In the genomic region with DNA sequence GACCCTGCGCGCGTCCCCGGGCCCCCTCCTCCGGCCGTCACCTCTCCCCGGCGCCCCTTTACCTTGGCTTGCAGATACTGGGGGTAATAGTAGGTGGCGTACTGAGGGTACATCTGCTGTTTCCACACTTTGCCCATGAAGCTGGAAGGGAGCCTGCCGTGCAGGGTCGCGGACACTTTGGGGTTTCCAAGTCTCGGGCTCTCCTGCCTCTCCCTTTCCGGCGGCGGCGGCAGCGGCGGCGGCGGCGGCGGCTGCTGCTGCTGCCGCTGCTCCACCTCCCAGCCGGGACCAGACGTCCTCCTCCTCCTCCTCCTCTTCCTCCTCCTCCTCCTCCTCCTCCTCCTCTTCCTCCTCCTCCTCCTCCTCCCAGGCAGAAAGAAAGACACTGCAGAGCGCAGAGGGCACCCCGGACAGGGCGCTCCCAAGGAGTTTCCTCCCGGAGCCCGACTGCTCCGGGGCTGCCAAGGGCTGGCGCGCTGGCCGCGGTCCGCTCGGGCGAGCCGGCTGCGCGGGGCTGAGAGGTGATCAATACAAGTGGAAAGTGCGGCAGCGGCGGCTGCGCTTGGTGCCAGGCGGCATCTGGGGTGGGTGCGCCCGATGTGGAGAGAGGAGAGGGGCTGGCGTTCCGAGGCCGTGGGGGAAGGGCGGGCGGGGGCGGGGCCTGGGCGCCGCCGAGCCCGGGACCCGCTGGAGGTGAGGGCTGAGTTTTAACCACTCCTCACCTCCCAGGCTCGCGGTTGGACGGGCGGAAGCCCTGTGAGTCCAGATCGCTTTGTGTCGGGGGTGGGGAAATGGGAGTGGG, we compare ENCODE assay signal across 8 cellular contexts. TPM values are rescaled to one million over a fixed set of nuclear protein-coding genes. Genes with fewer than 3 reads are reported as not detected.
DNase-seq lines count a peak whose midpoint lies in the region; ATAC-seq lines count a peak whose summit lies in the region.

A gene with protein sequence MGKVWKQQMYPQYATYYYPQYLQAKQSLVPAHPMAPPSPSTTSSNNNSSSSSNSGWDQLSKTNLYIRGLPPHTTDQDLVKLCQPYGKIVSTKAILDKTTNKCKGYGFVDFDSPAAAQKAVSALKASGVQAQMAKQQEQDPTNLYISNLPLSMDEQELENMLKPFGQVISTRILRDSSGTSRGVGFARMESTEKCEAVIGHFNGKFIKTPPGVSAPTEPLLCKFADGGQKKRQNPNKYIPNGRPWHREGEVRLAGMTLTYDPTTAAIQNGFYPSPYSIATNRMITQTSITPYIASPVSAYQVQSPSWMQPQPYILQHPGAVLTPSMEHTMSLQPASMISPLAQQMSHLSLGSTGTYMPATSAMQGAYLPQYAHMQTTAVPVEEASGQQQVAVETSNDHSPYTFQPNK (minus strand): TSS at position 581 of the 802 bp plus-strand sequence. CDS start 444 bp downstream, at position 137.

- peak within 1 kb of the TSS; percentile 96 for H3K27ac Mint-ChIP-seq in activated naive CD8-positive, alpha-beta T cell treated with anti-CD3 and anti-CD28 coated beads, Interleukin-2, amount 10 ng/mL, durations not matched to agents 7 days and 5 days

- H3K36me3 Mint-ChIP-seq in activated naive CD8-positive, alpha-beta T cell treated with anti-CD3 and anti-CD28 coated beads, Interleukin-2, amount 10 ng/mL, durations not matched to agents 7 days and 5 days = peaks cover 1% of the 10 kb centered on the region

- H3K4me1 Mint-ChIP-seq in activated naive CD8-positive, alpha-beta T cell treated with anti-CD3 and anti-CD28 coated beads, Interleukin-2, amount 10 ng/mL, durations not matched to agents 7 days and 5 days = peaks cover 27% of the 10 kb centered on the region

- DNase-seq in DMS53 (lab: John Stamatoyannopoulos, UW) = peak; percentile 85
- peak; percentile 8 for DNase-seq in HS-5 (ENCODE audit: low read depth)
- DNase-seq in SKM-1 (lab: John Stamatoyannopoulos, UW; ENCODE audit: unreplicated experiment) = peak; percentile 35
- DNase-seq in activated naive CD8-positive, alpha-beta T cell treated with anti-CD3 and anti-CD28 coated beads, Interleukin-2, amount 10 ng/mL, durations not matched to agents 7 days and 5 days = peak; percentile 73
- DNase-seq in Right ventricle myocardium superior = peak; percentile 79
- peak in 8 of 10 donors; percentile 16 to 89 (median 36) for DNase-seq in posterior cingulate gyrus
- DNase-seq in ureter (ENCODE audit: low spot score) = peak; percentile 65

- intact Hi-C loops in Right ventricle myocardium superior (cut with DNase I) = loop anchor here (5.0 kb wide), 1 partner anchor 86 kb away; no protein-coding TSS in a partner anchor
- intact Hi-C loops in posterior cingulate gyrus (cut with DNase I) = no loop called here

- H3K4me3 Mint-ChIP-seq in activated naive CD8-positive, alpha-beta T cell treated with anti-CD3 and anti-CD28 coated beads, Interleukin-2, amount 10 ng/mL, durations not matched to agents 7 days and 5 days = peak within 1 kb of the TSS; percentile 93

- peak; percentile 41 for ATAC-seq in activated naive CD8-positive, alpha-beta T cell treated with anti-CD3 and anti-CD28 coated beads, Interleukin-2, amount 10 ng/mL, durations not matched to agents 7 days and 5 days (ENCODE audit: low read depth)
- ATAC-seq in Right ventricle myocardium superior (ENCODE audit: poor library complexity) (peak; percentile 76), HG02852 (IDR thresholded peaks at IDR 0.05; ENCODE audit: unreplicated experiment) (no peak)

- peaks cover 9% of the 10 kb centered on the region for H3K27me3 Mint-ChIP-seq in activated naive CD8-positive, alpha-beta T cell treated with anti-CD3 and anti-CD28 coated beads, Interleukin-2, amount 10 ng/mL, durations not matched to agents 7 days and 5 days

- POLR2A ChIA-PET in activated naive CD8-positive, alpha-beta T cell treated with anti-CD3 and anti-CD28 coated beads, Interleukin-2, amount 10 ng/mL, durations not matched to agents 7 days and 5 days (lab: Charles Lee) = interaction anchor here (0.6 to 2.8 kb wide), 8 partner anchors 10 to 1079 kb away, joined by 3 to 19 read pairs (median 4); no protein-coding TSS in a partner anchor

- H3K9me3 Mint-ChIP-seq in activated naive CD8-positive, alpha-beta T cell treated with anti-CD3 and anti-CD28 coated beads, Interleukin-2, amount 10 ng/mL, durations not matched to agents 7 days and 5 days = no peaks in the 10 kb centered on the region

RNA-seq across cellular contexts. Expression of the gene that starts here (rescaled TPM):
- 10 to 100 TPM; 87.9 to 90.6 TPM for total RNA-seq in activated naive CD8-positive, alpha-beta T cell treated with anti-CD3 and anti-CD28 coated beads, Interleukin-2, amount 10 ng/mL, durations not matched to agents 7 days and 5 days
- 53.0 TPM for total RNA-seq in Right ventricle myocardium superior
- total RNA-seq in ureter = 137 TPM

Comparison
In these comparisons a context has a peak if more than half of its experiments do, and no peak if none do; other contexts are left out.
1. DNase-seq: peak in every context shown above with its lines; median percentile 85 in DMS53; 79 in Right ventricle myocardium superior; 73 in activated naive CD8-positive, alpha-beta T cell treated with anti-CD3 and anti-CD28 coated beads, Interleukin-2, amount 10 ng/mL, durations not matched to agents 7 days and 5 days; 65 in ureter; 36 in posterior cingulate gyrus; 35 in SKM-1; 8 in HS-5.